16 cellular contexts compared by ENCODE assay signal in the genomic region with DNA sequence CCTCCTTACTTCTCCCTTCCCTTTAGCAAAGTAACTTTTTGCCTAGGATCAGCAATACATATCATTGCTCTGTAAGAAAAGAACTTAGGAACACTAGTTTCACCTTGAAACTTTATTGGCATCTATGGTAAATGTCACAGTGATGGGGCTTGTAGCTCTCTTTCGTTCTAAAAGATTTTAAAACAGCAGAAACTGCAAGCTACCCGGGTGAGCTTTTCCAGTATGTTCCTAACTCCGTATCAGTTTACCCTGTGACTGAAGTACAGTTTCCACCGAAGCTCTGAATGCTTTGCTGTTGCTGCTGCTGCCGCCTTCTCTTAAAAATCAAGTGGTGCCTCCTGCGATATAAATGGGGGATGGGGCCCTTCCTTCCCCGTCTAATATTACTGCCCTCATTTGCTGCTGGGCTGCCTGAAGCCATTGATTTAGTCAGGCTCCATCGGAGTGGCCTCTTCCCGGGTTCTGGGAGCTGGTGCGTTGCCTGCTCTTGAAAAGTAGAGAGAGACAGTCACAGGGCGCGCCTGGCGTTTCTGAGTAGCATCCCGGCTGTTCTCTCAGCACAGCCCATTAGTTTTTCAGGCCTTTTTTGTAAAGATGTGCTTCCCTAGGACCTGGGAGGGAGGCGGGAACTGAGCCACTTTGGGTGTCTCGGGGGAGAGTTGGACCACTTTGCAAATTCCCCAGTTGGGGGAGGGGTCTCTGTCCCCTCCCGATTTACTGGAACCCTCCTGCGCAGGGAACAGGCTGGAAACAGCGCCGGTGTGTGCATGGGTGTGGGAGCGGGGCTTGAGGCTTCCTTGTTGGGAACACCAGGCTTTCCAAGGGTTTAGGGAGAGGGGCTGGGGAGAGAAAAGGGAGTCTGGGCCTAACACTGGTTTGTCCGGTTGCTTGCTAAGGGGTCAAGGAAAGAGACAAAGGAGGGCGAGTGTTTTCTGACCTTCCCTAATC. TPM values are rescaled to one million over a fixed set of nuclear protein-coding genes. Genes with fewer than 3 reads are reported as not detected.
DNase-seq lines count a peak whose midpoint lies in the region; TF ChIP-seq lines count a peak whose summit lies in the region.
"Had no signal": no experiment of that assay in that cellular context is flagged by ENCODE, and none has a peak within 500 bp of the region (broad histone marks: within the 10 kb centered on the region; RNA-seq: fewer than 3 reads in every experiment).

No MANE protein-coding gene starts in this region.

- no peaks in the 10 kb centered on the region for H3K36me3 Mint-ChIP-seq in nephron progenitor cell (ENCODE audit: low read depth)
- H3K36me3 Mint-ChIP-seq in CD4-positive, alpha-beta memory T cell: no peaks in the 10 kb centered on the region

- POLR2A ChIA-PET in CD4-positive, alpha-beta memory T cell (lab: Charles Lee; ENCODE audit: partially characterized antibody): no interaction called here

- DNase-seq in KBM-7: peak; percentile 5
- peak; percentile 70 for DNase-seq in fibroblast of the aortic adventitia (ENCODE audit: low read depth)
- DNase-seq in nephron progenitor cell: peak; percentile 51
- DNase-seq in NCI-H524 (lab: John Stamatoyannopoulos, UW): no peak
- no peak for DNase-seq in HuH-7 (ENCODE audit: low spot score)
- DNase-seq in CD4-positive, alpha-beta memory T cell: no peak
- DNase-seq: mucosa of descending colon; NCI-H524 treated with DMSO at 0.1 percent for 48 hours; posterior cingulate gyrus; stimulated activated CD4-positive, alpha-beta T cell treated with anti-CD3 and anti-CD28 coated beads, Interleukin-15, amount 100 ng/mL, for 24 hours; stomach had no signal

- CTCF ChIA-PET in CD4-positive, alpha-beta memory T cell (lab: Charles Lee; ENCODE audit: partially characterized antibody): no interaction called here

- no peak overlapping the region for H3K27ac Mint-ChIP-seq in nephron progenitor cell
- no peak overlapping the region for H3K27ac Mint-ChIP-seq in CD4-positive, alpha-beta memory T cell
- H3K27ac Mint-ChIP-seq: activated T-helper 17 cell treated with anti-CD3 and anti-CD28 coated beads, Interleukin-2, amount 50 U/mL, for 72 hours had no signal

- H3K4me1 ChIP-seq in urinary bladder (ENCODE audit: insufficient read depth): peaks cover 2% of the 10 kb centered on the region
- peaks cover 4% of the 10 kb centered on the region for H3K4me1 ChIP-seq in CD4-positive, alpha-beta memory T cell (ENCODE audit: insufficient read depth, low read length)

- H3K36me3 ChIP-seq in urinary bladder (ENCODE audit: insufficient read depth): no peaks in the 10 kb centered on the region
- no peaks in the 10 kb centered on the region for H3K36me3 ChIP-seq in CD4-positive, alpha-beta memory T cell (ENCODE audit: insufficient read depth, low read length)
- H3K36me3 ChIP-seq: BLaER1 treated with 17β-estradiol and CSF1 and Interleukin-3, amounts not matched to agents 10 nM and 100 nM; stomach had no signal

- peak overlapping the region; percentile 68 for H3K27ac ChIP-seq in urinary bladder (ENCODE audit: low read depth)
- no peak overlapping the region for H3K27ac ChIP-seq in CD4-positive, alpha-beta memory T cell (ENCODE audit: low read depth, low read length)
- H3K27ac ChIP-seq: BLaER1 treated with 17β-estradiol and CSF1 and Interleukin-3, amounts not matched to agents 10 nM and 100 nM; VCaP had no signal

- H3K9me3 Mint-ChIP-seq in nephron progenitor cell: no peaks in the 10 kb centered on the region
- H3K9me3 Mint-ChIP-seq in CD4-positive, alpha-beta memory T cell: peaks cover 0 to 3% (median 0%) of the 10 kb centered on the region in 8 donors
- H3K9me3 Mint-ChIP-seq: activated T-helper 17 cell treated with anti-CD3 and anti-CD28 coated beads, Interleukin-2, amount 50 U/mL, for 72 hours had no signal

- no peaks in the 10 kb centered on the region for H3K9me3 ChIP-seq in CD4-positive, alpha-beta memory T cell (ENCODE audit: control insufficient read depth in 1 of 2, low read length in 2 of 2)
- H3K9me3 ChIP-seq: mucosa of descending colon had no signal

- H3K27me3 ChIP-seq in CD4-positive, alpha-beta memory T cell (ENCODE audit: insufficient read depth, low read length): peaks cover 23% of the 10 kb centered on the region

- H3K4me3 ChIP-seq in fibroblast of the aortic adventitia (ENCODE audit: low read depth, low read length): peak overlapping the region; percentile 90
- peak overlapping the region; percentile 43 for H3K4me3 ChIP-seq in urinary bladder (ENCODE audit: low read depth, low read length)
- no peak overlapping the region for H3K4me3 ChIP-seq in CD4-positive, alpha-beta memory T cell (ENCODE audit: low read length in 2 of 2)
- H3K4me3 ChIP-seq: BLaER1 treated with 17β-estradiol and CSF1 and Interleukin-3, amounts not matched to agents 10 nM and 100 nM; mucosa of descending colon had no signal

- TF ChIP-seq CTCF in fibroblast of the aortic adventitia (IDR thresholded peaks at IDR 0.05; ENCODE audit: insufficient read depth, low read length): no peak
- no peak for TF ChIP-seq CTCF in nephron progenitor cell (IDR thresholded peaks at IDR 0.05)

- intact Hi-C loops in CD4-positive, alpha-beta memory T cell (cut with micrococcal nuclease): no loop called here

- peak overlapping the region; percentile 59 for H3K4me3 Mint-ChIP-seq in nephron progenitor cell
- peak overlapping the region in 1 of 8 donors; percentile 53 for H3K4me3 Mint-ChIP-seq in CD4-positive, alpha-beta memory T cell

- 15% methylated on average over 23 of the region's 23 CpGs for WGBS in urinary bladder

- H3K27me3 Mint-ChIP-seq in nephron progenitor cell (ENCODE audit: low read depth, poor library complexity): peaks cover 100% of the 10 kb centered on the region
- peaks cover 54% of the 10 kb centered on the region in 2 donors for H3K27me3 Mint-ChIP-seq in CD4-positive, alpha-beta memory T cell

- in situ Hi-C loops in KBM-7 (cut with MboI; ENCODE audit: low pct_unique_long_range_greater_than_20kb, low sequenced_read_pairs): no loop called here

- H3K4me1 Mint-ChIP-seq in nephron progenitor cell: peaks cover 57% of the 10 kb centered on the region
- peaks cover 17 to 35% (median 28%) of the 10 kb centered on the region in 4 donors for H3K4me1 Mint-ChIP-seq in CD4-positive, alpha-beta memory T cell

RNA-seq across cellular contexts. Expression of gene PRDM6, which starts 4.5 kb away (rescaled TPM):
- total RNA-seq in fibroblast of the aortic adventitia (ENCODE audit: low replicate concordance) (1.4 and 7.8 TPM in 2 replicates), urinary bladder (25.4 TPM)
- 19.3 TPM for polyA plus RNA-seq in urinary bladder
- not detected for total RNA-seq in CD4-positive, alpha-beta memory T cell
- not detected for polyA plus RNA-seq in CD4-positive, alpha-beta memory T cell
- total RNA-seq: LHCN-M2 had no signal

RNA-seq across cellular contexts. Expression of gene PPIC, which starts 57.0 kb away (rescaled TPM):
- total RNA-seq in fibroblast of the aortic adventitia (ENCODE audit: low replicate concordance) (53.5 and 57.2 TPM in 2 replicates), urinary bladder (94.0 TPM)
- polyA plus RNA-seq in urinary bladder: 92.3 TPM
- not detected for total RNA-seq in CD4-positive, alpha-beta memory T cell
- polyA plus RNA-seq in CD4-positive, alpha-beta memory T cell: not detected
- total RNA-seq: activated T-helper 17 cell treated with anti-CD3 and anti-CD28 coated beads, Interleukin-2, amount 50 U/mL, for 72 hours had no signal

Comparison
In these comparisons a context has a peak if more than half of its experiments do, and no peak if none do; other contexts are left out.
1. DNase-seq: peak in KBM-7 (single experiment), fibroblast of the aortic adventitia (single experiment) and nephron progenitor cell (single experiment); none in NCI-H524 (0 of 2), HuH-7 (single experiment) and CD4-positive, alpha-beta memory T cell (0 of 5).
2. H3K4me3 ChIP-seq: peak in fibroblast of the aortic adventitia (single experiment) and urinary bladder (single experiment); none in CD4-positive, alpha-beta memory T cell (0 of 2).
3. RNA of gene PPIC, which starts 57.0 kb away (total RNA-seq): 94.0 TPM in urinary bladder (single experiment) and 53.5 to 57.2 TPM in fibroblast of the aortic adventitia; not detected in CD4-positive, alpha-beta memory T cell; every median in the first group is over 10 times any median in the second.